In genomic region chr20:61223121-61223520, GRCh38 we compare ENCODE assay signal across 26 cellular contexts. TPM values are rescaled to one million over a fixed set of nuclear protein-coding genes. Genes with fewer than 3 reads are reported as not detected.
"Had no signal": no experiment of that assay in that cellular context is flagged by ENCODE, and none has a peak within 500 bp of the region (broad histone marks: within the 10 kb centered on the region; RNA-seq: fewer than 3 reads in every experiment).

No MANE protein-coding gene starts in this region.

- H3K4me3 ChIP-seq: suprapubic skin, testis, thoracic aorta, thyroid gland, tibial artery, tibial nerve, transverse colon, upper lobe of left lung, upper lobe of right lung, uterus, vagina had no signal

- H3K36me3 ChIP-seq: suprapubic skin, thoracic aorta, thyroid gland, tibial artery, tibial nerve, transverse colon, upper lobe of left lung, upper lobe of right lung, uterus, vagina had no signal

- H3K9me3 ChIP-seq: suprapubic skin, testis, thoracic aorta, thyroid gland, tibial artery, tibial nerve, transverse colon, upper lobe of left lung, upper lobe of right lung, uterus, vagina had no signal

- H3K4me1 ChIP-seq: testis, thyroid gland, tibial artery, transverse colon, upper lobe of left lung, upper lobe of right lung, uterus, vagina had no signal

- ATAC-seq: stimulated activated effector memory CD8-positive, alpha-beta T cell treated with anti-CD3 and anti-CD28 coated beads, Interleukin-12 subunit alpha, Interleukin-12 subunit beta, amount 100 ng/mL, for 72 hours; stimulated activated memory B cell treated with anti-CD40 and anti-IgM and Interleukin-4, amounts not matched to agents 10 μg/mL and 1 μg/mL and 100 μg/mL, for 72 hours; stimulated activated naive B cell treated with anti-CD40 and anti-IgM and Interleukin-4, amounts not matched to agents 10 μg/mL and 1 μg/mL and 100 μg/mL, for 72 hours; stimulated activated naive CD8-positive, alpha-beta T cell treated with anti-CD3 and anti-CD28 coated beads, Interleukin-15, amount 100 ng/mL, for 72 hours; stimulated activated naive CD8-positive, alpha-beta T cell treated with anti-CD3 and anti-CD28 coated beads, Interleukin-15, Interleukin-2, amounts not matched to agents 100 U/mL and 50 U/mL, for 24 hours; upper lobe of right lung had no signal

- H3K27ac ChIP-seq: suprapubic skin, testis, thoracic aorta, thyroid gland, tibial artery, tibial nerve, transverse colon, upper lobe of left lung, upper lobe of right lung, uterus, vagina had no signal

- H3K27me3 ChIP-seq: testis, thyroid gland, upper lobe of left lung, uterus, vagina had no signal

- DNase-seq: stimulated activated CD4-positive, alpha-beta T cell treated with anti-CD3 and anti-CD28 coated beads, Interleukin-2, amount 100 ng/mL, for 48 hours; stimulated activated CD4-positive, alpha-beta T cell treated with anti-CD3 and anti-CD28 coated beads, Interleukin-4, amount 100 ng/mL, for 1 hour; stimulated activated CD4-positive, alpha-beta T cell treated with anti-CD3 and anti-CD28 coated beads, Interleukin-4, amount 100 ng/mL, for 24 hours; stimulated activated CD4-positive, alpha-beta T cell treated with anti-CD3 and anti-CD28 coated beads, Interleukin-4, amount 100 ng/mL, for 4 hours; stimulated activated CD8-positive, alpha-beta memory T cell treated with anti-CD3 and anti-CD28 coated beads, Interleukin-4, amount 100 ng/mL, for 48 hours; stimulated activated naive B cell treated with anti-CD40 and anti-IgM and Interleukin-4, amounts not matched to agents 10 μg/mL and 1 μg/mL and 100 μg/mL, for 72 hours; stimulated activated naive CD4-positive, alpha-beta T cell; stimulated activated naive CD4-positive, alpha-beta T cell treated with Interleukin-2 at 50 U/mL for 16 hours; stimulated activated naive CD8-positive, alpha-beta T cell treated with anti-CD3 and anti-CD28 coated beads, Interleukin-15, amount 100 ng/mL, for 72 hours; stimulated activated naive CD8-positive, alpha-beta T cell treated with anti-CD3 and anti-CD28 coated beads, Interleukin-15, Interleukin-2, amounts not matched to agents 100 U/mL and 50 U/mL, for 24 hours; substantia nigra; testis; thyroid gland; tibial artery; transverse colon; trophoblast cell; upper lobe of left lung; upper lobe of right lung; uterus had no signal

RNA-seq across cellular contexts. Expression of gene CDH4, which starts 28.9 kb away (rescaled TPM):
- total RNA-seq: subcutaneous adipose tissue, thoracic aorta, transverse colon had no signal
